20 cellular contexts compared by ENCODE assay signal in the genomic region with DNA sequence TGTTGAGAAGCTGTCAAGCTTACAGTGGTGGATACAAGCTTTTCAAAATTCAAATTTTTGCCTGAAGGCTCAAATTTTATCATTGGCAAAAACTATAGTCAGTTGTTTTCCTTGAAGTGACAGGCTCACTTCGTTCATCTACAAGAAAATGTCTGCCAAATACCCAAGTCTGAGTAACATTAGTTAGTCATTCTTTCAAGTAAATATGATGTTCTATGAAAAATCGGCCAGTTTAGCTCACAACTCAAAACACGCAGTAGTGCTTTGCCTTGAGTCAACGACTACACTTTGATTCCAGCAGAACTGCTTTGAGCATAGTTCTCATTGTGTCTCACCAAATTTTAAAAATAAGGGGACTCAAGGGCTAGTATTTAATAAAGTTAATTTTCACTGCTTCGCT.
DNase-seq lines count a peak whose midpoint lies in the region; ATAC-seq, FAIRE-seq and TF ChIP-seq lines count a peak whose summit lies in the region.
"Had no signal": no experiment of that assay in that cellular context is flagged by ENCODE, and none has a peak within 500 bp of the region (broad histone marks: within the 10 kb centered on the region; RNA-seq: fewer than 3 reads in every experiment).

No MANE protein-coding gene starts in this region.

- H3K9me2 ChIP-seq in GM23248 (ENCODE audit: insufficient read depth), result no peaks in the 10 kb centered on the region
- H3K9me2 ChIP-seq in PC-3 (replicated peaks; ENCODE audit: low read length), result no peaks in the 10 kb centered on the region

- H3K27me3 ChIP-seq in GM23248 (replicated peaks; ENCODE audit: insufficient read depth), result no peaks in the 10 kb centered on the region
- no peaks in the 10 kb centered on the region for H3K27me3 ChIP-seq in PC-3 (ENCODE audit: low read length)
- no peaks in the 10 kb centered on the region for H3K27me3 ChIP-seq in tibial nerve

- BruUV-seq in PC-3 (replicated peaks; lab: Mats Ljungman, UMichigan), result no TSS peak

- DNase-seq in A549 (ENCODE audit: low read depth in 1 of 2, low spot score in 1 of 2) (no peak), GM23248 (peak; percentile 71), PC-3 (peak; percentile 61), fibroblast of mammary gland (ENCODE audit: low read depth) (peak; percentile 63), NCI-H526 (lab: John Stamatoyannopoulos, UW) (no peak), tibial nerve (ENCODE audit: low spot score in 2 of 2) (no peak), caudate nucleus (lab: John Stamatoyannopoulos, UW) (no peak)
- DNase-seq: 8988T; C1 segment of cervical spinal cord; Calu3; CD4-positive, alpha-beta memory T cell; COR-L47; DMS53; DMS79 treated with DMSO at 0.1 percent for 48 hours; H7 had no signal

- no peaks in the 10 kb centered on the region for H3K79me2 ChIP-seq in GM23248 (ENCODE audit: insufficient read depth)
- no peaks in the 10 kb centered on the region for H3K79me2 ChIP-seq in PC-3 (ENCODE audit: low read length)

- H2AFZ ChIP-seq in GM23248 (peak overlapping the region; percentile 51; the same call in 1 of the 2 replicates), PC-3 (ENCODE audit: low read length) (peak overlapping the region; percentile 44)

- TF ChIP-seq RAD21 in A549 (conservative IDR thresholded peaks at IDR 0.05 in 1 of 2, IDR thresholded peaks at IDR 0.05 in 1 of 2), result no peak

- H3K36me3 ChIP-seq in GM23248 (ENCODE audit: low read depth) (no peaks in the 10 kb centered on the region), PC-3 (ENCODE audit: low read depth, low read length) (no peaks in the 10 kb centered on the region), tibial nerve (no peaks in the 10 kb centered on the region)

- H3K4me3 ChIP-seq in A549 (no peak overlapping the region), GM23248 (no peak overlapping the region), PC-3 (ENCODE audit: low read length) (no peak overlapping the region), fibroblast of mammary gland (ENCODE audit: control insufficient read depth, low read depth, low read length) (no peak overlapping the region), tibial nerve (no peak overlapping the region)

- no peaks in the 10 kb centered on the region for H3K4me1 ChIP-seq in A549
- H3K4me1 ChIP-seq in GM23248 (ENCODE audit: insufficient read depth), result no peaks in the 10 kb centered on the region
- peaks cover 5% of the 10 kb centered on the region; the same call in 1 of the 2 replicates for H3K4me1 ChIP-seq in PC-3 (ENCODE audit: insufficient read depth, low read length)
- no peaks in the 10 kb centered on the region for H3K4me1 ChIP-seq in tibial nerve

- intact Hi-C loops in PC-3 (cut with micrococcal nuclease), result no loop called here

- CTCF ChIA-PET in A549 (lab: Yijun Ruan, JAX), result no interaction called here
- CTCF ChIA-PET in PC-3 (lab: Charles Lee), result no interaction called here

- 44% methylated on average over 5 of the region's 5 CpGs for WGBS in A549 (ENCODE audit: missing lambda C conversion rate)
- 30 to 36% methylated on average over 5 of the region's 5 CpGs for WGBS in GM23248 (ENCODE audit: low coverage in 1 of 2, low lambda C conversion rate in 2 of 2, missing lambda C conversion rate in 2 of 2), 2 experiments
- WGBS in tibial nerve, 2 donors, result 77 to 87% methylated on average over 5 of the region's 5 CpGs

- H4K20me1 ChIP-seq in GM23248 (ENCODE audit: insufficient read depth), result no peaks in the 10 kb centered on the region
- no peaks in the 10 kb centered on the region for H4K20me1 ChIP-seq in PC-3 (ENCODE audit: low read length)

- POLR2A ChIA-PET in A549 (lab: Yijun Ruan, JAX), result no interaction called here
- POLR2A ChIA-PET in PC-3 (lab: Charles Lee; ENCODE audit: unreplicated experiment), result no interaction called here

- ATAC-seq in A549 (no peak), PC-3 (peak; percentile 57), HG02970 (IDR thresholded peaks at IDR 0.05; ENCODE audit: low FRiP score, unreplicated experiment) (no peak)
- ATAC-seq: HCT116 had no signal

- H3K4me2 ChIP-seq in A549 (no peak overlapping the region), GM23248 (ENCODE audit: unreplicated experiment) (no peak overlapping the region), PC-3 (ENCODE audit: low read length) (no peak overlapping the region)

- no peak for TF ChIP-seq POLR2A in A549 (IDR thresholded peaks at IDR 0.05; ENCODE audit: low read length)
- no peak for TF ChIP-seq POLR2A in tibial nerve (IDR thresholded peaks at IDR 0.05)

- H3K9me3 ChIP-seq in A549, result no peaks in the 10 kb centered on the region
- H3K9me3 ChIP-seq in GM23248 (ENCODE audit: low read depth), result no peaks in the 10 kb centered on the region
- H3K9me3 ChIP-seq in PC-3 (ENCODE audit: low read length), result no peaks in the 10 kb centered on the region
- no peaks in the 10 kb centered on the region for H3K9me3 ChIP-seq in tibial nerve

- TF ChIP-seq CTCF in A549 (IDR thresholded peaks at IDR 0.05), result no peak
- no peak for TF ChIP-seq CTCF in PC-3 (conservative IDR thresholded peaks at IDR 0.05; ENCODE audit: low read depth, low read length)
- no peak for TF ChIP-seq CTCF in fibroblast of mammary gland (conservative IDR thresholded peaks at IDR 0.05; ENCODE audit: control insufficient read depth, insufficient read depth, low read depth, low read length)
- no peak for TF ChIP-seq CTCF in tibial nerve (IDR thresholded peaks at IDR 0.05)

- FAIRE-seq in A549 (lab: Jason Lieb, UNC), result peak; percentile 28
- FAIRE-seq: G401.6, GM12892, H1 had no signal

- in situ Hi-C loops in GM23248 (cut with MboI), result no loop called here

- TF ChIP-seq EP300 in A549 (IDR thresholded peaks at IDR 0.05) (no peak), tibial nerve (IDR thresholded peaks at IDR 0.05) (no peak)

- H3K9ac ChIP-seq in GM23248 (no peak overlapping the region), PC-3 (ENCODE audit: low read length) (no peak overlapping the region)

- no peaks in the 10 kb centered on the region for H3F3A ChIP-seq in GM23248 (ENCODE audit: insufficient read depth)
- no peaks in the 10 kb centered on the region for H3F3A ChIP-seq in PC-3 (ENCODE audit: low read length, unreplicated experiment)

- H3K27ac ChIP-seq in A549 (no peak overlapping the region), GM23248 (peak overlapping the region; percentile 37; the same call in 1 of the 2 replicates), PC-3 (ENCODE audit: low read length) (0 out of 2 replicates have a peak overlapping the region, but pooled peaks have one; percentile 16), tibial nerve (no peak overlapping the region), caudate nucleus (ENCODE audit: low read depth, low read length) (no peak overlapping the region)

TF ChIP-seq in A549, 52 proteins besides CTCF, POLR2A, EP300 and RAD21:
- TF ChIP-seq KDM5A (IDR thresholded peaks at IDR 0.05) (no peak), BHLHE40 (IDR thresholded peaks at IDR 0.05; ENCODE audit: low read depth, low read length) (no peak), CHD2 (IDR thresholded peaks at IDR 0.05; ENCODE audit: low read length, partially characterized antibody) (no peak)
- TF ChIP-seq, protein P1, sequence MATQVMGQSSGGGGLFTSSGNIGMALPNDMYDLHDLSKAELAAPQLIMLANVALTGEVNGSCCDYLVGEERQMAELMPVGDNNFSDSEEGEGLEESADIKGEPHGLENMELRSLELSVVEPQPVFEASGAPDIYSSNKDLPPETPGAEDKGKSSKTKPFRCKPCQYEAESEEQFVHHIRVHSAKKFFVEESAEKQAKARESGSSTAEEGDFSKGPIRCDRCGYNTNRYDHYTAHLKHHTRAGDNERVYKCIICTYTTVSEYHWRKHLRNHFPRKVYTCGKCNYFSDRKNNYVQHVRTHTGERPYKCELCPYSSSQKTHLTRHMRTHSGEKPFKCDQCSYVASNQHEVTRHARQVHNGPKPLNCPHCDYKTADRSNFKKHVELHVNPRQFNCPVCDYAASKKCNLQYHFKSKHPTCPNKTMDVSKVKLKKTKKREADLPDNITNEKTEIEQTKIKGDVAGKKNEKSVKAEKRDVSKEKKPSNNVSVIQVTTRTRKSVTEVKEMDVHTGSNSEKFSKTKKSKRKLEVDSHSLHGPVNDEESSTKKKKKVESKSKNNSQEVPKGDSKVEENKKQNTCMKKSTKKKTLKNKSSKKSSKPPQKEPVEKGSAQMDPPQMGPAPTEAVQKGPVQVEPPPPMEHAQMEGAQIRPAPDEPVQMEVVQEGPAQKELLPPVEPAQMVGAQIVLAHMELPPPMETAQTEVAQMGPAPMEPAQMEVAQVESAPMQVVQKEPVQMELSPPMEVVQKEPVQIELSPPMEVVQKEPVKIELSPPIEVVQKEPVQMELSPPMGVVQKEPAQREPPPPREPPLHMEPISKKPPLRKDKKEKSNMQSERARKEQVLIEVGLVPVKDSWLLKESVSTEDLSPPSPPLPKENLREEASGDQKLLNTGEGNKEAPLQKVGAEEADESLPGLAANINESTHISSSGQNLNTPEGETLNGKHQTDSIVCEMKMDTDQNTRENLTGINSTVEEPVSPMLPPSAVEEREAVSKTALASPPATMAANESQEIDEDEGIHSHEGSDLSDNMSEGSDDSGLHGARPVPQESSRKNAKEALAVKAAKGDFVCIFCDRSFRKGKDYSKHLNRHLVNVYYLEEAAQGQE (IDR thresholded peaks at IDR 0.05), result no peak

Comparison
In these comparisons a context has a peak if more than half of its experiments do, and no peak if none do; other contexts are left out.
1. DNase-seq: peak in GM23248 (single experiment), PC-3 (single experiment) and fibroblast of mammary gland (single experiment); none in A549 (0 of 2), NCI-H526 (0 of 2), tibial nerve (0 of 2) and caudate nucleus (0 of 61).
2. H3K27ac ChIP-seq: peak in GM23248 (single experiment) and PC-3 (single experiment); none in A549 (0 of 2), tibial nerve (0 of 4) and caudate nucleus (single experiment).